ENCODE assay signal across 8 cellular contexts in genomic region chr3:120595788-120596115, GRCh38. TPM values are rescaled to one million over a fixed set of nuclear protein-coding genes. Genes with fewer than 3 reads are reported as not detected.
DNase-seq lines count a peak whose midpoint lies in the region; ATAC-seq, FAIRE-seq and TF ChIP-seq lines count a peak whose summit lies in the region.

No MANE protein-coding gene starts in this region.

- 0% methylated on average over 4 of the region's 4 CpGs for WGBS in HepG2 (ENCODE audit: low lambda C conversion rate)

- POLR2A ChIA-PET in HepG2 (lab: Yijun Ruan, JAX) = interaction anchor here (0.7 to 2.3 kb wide), 15 partner anchors 9 to 1097 kb away, joined by 3 to 11 read pairs (median 4); partner anchors contain the start of genes GTF2E1, HGD, LRRC58 and RABL3

- H3K27ac ChIP-seq in ascending aorta = peak overlapping the region; percentile 73 to 86
- H3K27ac ChIP-seq in HepG2 (ENCODE audit: extremely low read length, insufficient read depth, low read length) = no peak overlapping the region
- peak overlapping the region; percentile 52 to 78 for H3K27ac ChIP-seq in thoracic aorta

- FAIRE-seq in HepG2 (lab: Jason Lieb, UNC) = no peak

- peaks cover 6 to 28% of the 10 kb centered on the region in 2 donors for H3K4me1 ChIP-seq in ascending aorta
- peaks cover 37% of the 10 kb centered on the region for H3K4me1 ChIP-seq in HepG2 (ENCODE audit: insufficient read depth, low read length)
- peaks cover 13 to 31% of the 10 kb centered on the region in 2 donors for H3K4me1 ChIP-seq in thoracic aorta (ENCODE audit: control insufficient read depth in 1 of 2, low read depth in 2 of 2)

- in situ Hi-C loops in HepG2 (cut with HindIII; ENCODE audit: extremely low pct_ligation_motif_present, low pct_unique_long_range_greater_than_20kb) = no loop called here
- in situ Hi-C loops in G401 (cut with HindIII; ENCODE audit: low sequenced_read_pairs) = no loop called here

- H3K9me3 ChIP-seq in ascending aorta (no peaks in the 10 kb centered on the region), HepG2 (ENCODE audit: low read length) (no peaks in the 10 kb centered on the region), thoracic aorta (no peaks in the 10 kb centered on the region)

- H3K4me1 Mint-ChIP-seq in activated T-cell treated with anti-CD3 and anti-CD28 coated beads, Interleukin-2, amount 50 U/mL, for 24 hours (ENCODE audit: low read depth) = peaks cover 13% of the 10 kb centered on the region

- H3K4me3 Mint-ChIP-seq in activated T-cell treated with anti-CD3 and anti-CD28 coated beads, Interleukin-2, amount 50 U/mL, for 24 hours = peak overlapping the region; percentile 92

- peak overlapping the region; percentile 94 for H3K4me2 ChIP-seq in HepG2 (ENCODE audit: low read depth, low read length)

- TF ChIP-seq CTCF in ascending aorta (IDR thresholded peaks at IDR 0.05) (no peak), HepG2 (CRISPR knock-in tag; IDR thresholded peaks at IDR 0.05) (no peak), thoracic aorta (IDR thresholded peaks at IDR 0.05) (no peak)

- H3K9me3 Mint-ChIP-seq in activated T-cell treated with anti-CD3 and anti-CD28 coated beads, Interleukin-2, amount 50 U/mL, for 24 hours = no peaks in the 10 kb centered on the region

- no peaks in the 10 kb centered on the region for H3K27me3 Mint-ChIP-seq in activated T-cell treated with anti-CD3 and anti-CD28 coated beads, Interleukin-2, amount 50 U/mL, for 24 hours

- H3K36me3 Mint-ChIP-seq in activated T-cell treated with anti-CD3 and anti-CD28 coated beads, Interleukin-2, amount 50 U/mL, for 24 hours (ENCODE audit: low read depth) = peaks cover 13% of the 10 kb centered on the region

- peak overlapping the region; percentile 95 for H3K9ac ChIP-seq in HepG2 (ENCODE audit: insufficient read depth, low read depth, low read length)

- no TSS peak for BruUV-seq in HepG2 (replicated peaks; lab: Mats Ljungman, UMichigan)

- H2AFZ ChIP-seq in HepG2 (ENCODE audit: low read length) = peak overlapping the region; percentile 94

- TF ChIP-seq EP300 in HepG2 (IDR thresholded peaks at IDR 0.05; ENCODE audit: low read depth in 2 of 2, low read length in 2 of 2) (no peak), HepG2 (CRISPR knock-in tag; IDR thresholded peaks at IDR 0.05; ENCODE audit: borderline replicate concordance) (no peak)

- ATAC-seq in HepG2 (no peak), thoracic aorta (ENCODE audit: insufficient number of reproducible peaks, low FRiP score, low read depth) (no peak)

- H3K79me2 ChIP-seq in HepG2 (ENCODE audit: insufficient read depth, low read length) = peaks cover 27% of the 10 kb centered on the region

- no peak for TF ChIP-seq RAD21 in HepG2 (CRISPR knock-in tag; IDR thresholded peaks at IDR 0.05)

- H3K27ac Mint-ChIP-seq in activated T-cell treated with anti-CD3 and anti-CD28 coated beads, Interleukin-2, amount 50 U/mL, for 24 hours = peak overlapping the region; percentile 98

- intact Hi-C loops in ascending aorta (cut with DNase I) = loop anchor here (1.0 to 10.0 kb wide), 4 partner anchors 36 to 891 kb away; partner anchors contain the start of genes CFAP91, GTF2E1, LRRC58 and RABL3
- intact Hi-C loops in HepG2 (cut with micrococcal nuclease; ENCODE audit: unreplicated experiment) = no loop called here

- H3K27me3 ChIP-seq in ascending aorta (no peaks in the 10 kb centered on the region), HepG2 (ENCODE audit: control insufficient read depth in 1 of 2, insufficient read depth in 2 of 2, low read length in 2 of 2) (peaks cover 0 to 3% of the 10 kb centered on the region in 2 experiments; a peak in 1 of 5 replicates), thoracic aorta (replicated peaks; ENCODE audit: insufficient read depth) (no peaks in the 10 kb centered on the region)

- H3K4me3 ChIP-seq in ascending aorta = peak overlapping the region; percentile 68 to 87
- peak overlapping the region; percentile 49 to 97 (median 65) for H3K4me3 ChIP-seq in HepG2 (replicated peaks in 1 of 3; ENCODE audit: insufficient read depth in 1 of 3, low read depth in 2 of 3, low read length in 3 of 3)
- H3K4me3 ChIP-seq in thoracic aorta = peak overlapping the region; percentile 89

- CTCF ChIA-PET in HepG2 (lab: Yijun Ruan, JAX; ENCODE audit: low intra/inter-chr PET ratio, low total read pairs) = no interaction called here

- H4K20me1 ChIP-seq in HepG2 (ENCODE audit: insufficient read depth, low read length) = no peaks in the 10 kb centered on the region

- no peak for TF ChIP-seq POLR2A in HepG2 (IDR thresholded peaks at IDR 0.05; ENCODE audit: insufficient read depth in 1 of 2, low read depth in 2 of 2, low read length in 2 of 2)

- peaks cover 6 to 7% of the 10 kb centered on the region in 2 donors for H3K36me3 ChIP-seq in ascending aorta
- no peaks in the 10 kb centered on the region; a peak in 1 of 5 replicates for H3K36me3 ChIP-seq in HepG2 (replicated peaks in 1 of 2; ENCODE audit: control insufficient read depth in 1 of 2, insufficient read depth in 2 of 2, low read length in 2 of 2)
- H3K36me3 ChIP-seq in thoracic aorta = peaks cover 3% of the 10 kb centered on the region

- DNase-seq in activated T-cell treated with anti-CD3 and anti-CD28 coated beads, Interleukin-2, amount 50 U/mL, for 24 hours = no peak
- no peak for DNase-seq in activated T-cell treated with anti-CD3 and anti-CD28 coated beads, Interleukin-2, amount 50 U/mL, for 1 hour
- DNase-seq in ascending aorta (ENCODE audit: low spot score in 2 of 2) = no peak
- DNase-seq in HepG2 (ENCODE audit: low spot score) = no peak
- DNase-seq in thoracic aorta (ENCODE audit: low spot score) = no peak
- no peak for DNase-seq in G401 (ENCODE audit: low spot score)
- no peak for DNase-seq in T1000 (lab: John Stamatoyannopoulos, UW)
- no peak for DNase-seq in kidney tubule cell (ENCODE audit: low spot score)

TF ChIP-seq in HepG2, 621 proteins besides CTCF, POLR2A, EP300 and RAD21 (continues in another document):
- 0 out of 2 replicates have a peak, but pooled peaks have one; percentile 16 for TF ChIP-seq ADNP (CRISPR knock-in tag; IDR thresholded peaks at IDR 0.05)
- TF ChIP-seq ZNF775 (CRISPR knock-in tag; IDR thresholded peaks at IDR 0.05; ENCODE audit: borderline replicate concordance) = no peak
- no peak for TF ChIP-seq ZNF577 (CRISPR knock-in tag; IDR thresholded peaks at IDR 0.05; ENCODE audit: borderline replicate concordance, low read depth)
- TF ChIP-seq ZNF121 (CRISPR knock-in tag; IDR thresholded peaks at IDR 0.05) = no peak
- TF ChIP-seq HDAC2 (CRISPR knock-in tag; IDR thresholded peaks at IDR 0.05) = no peak
- TF ChIP-seq HMGXB3 (CRISPR knock-in tag; IDR thresholded peaks at IDR 0.05; ENCODE audit: borderline replicate concordance) = no peak

RNA-seq across cellular contexts. Expression of gene NDUFB4, which starts 0.4 kb away (rescaled TPM):
- total RNA-seq in ascending aorta = 37.0 TPM
- 115 and 117 TPM in 2 replicates for total RNA-seq in HepG2 (2016; rRNA removed; fragmentation: Illumina TruSeq; extraction: Trizol)
- 39.9 and 43.6 TPM in 2 replicates for total RNA-seq in HepG2 (2016; cell fraction: cytosol; rRNA removed; fragmentation: Illumina TruSeq; extraction: Trizol; ENCODE audit: low read depth)
- total RNA-seq in HepG2 (2016; cell fraction: insoluble cytoplasmic fraction; rRNA removed; fragmentation: Illumina TruSeq; extraction: Trizol) = 110 and 124 TPM in 2 replicates
- 33.6 and 35.8 TPM in 2 replicates for total RNA-seq in HepG2 (2016; cell fraction: membrane; rRNA removed; fragmentation: Illumina TruSeq; extraction: Trizol)
- 55.5 and 56.1 TPM in 2 replicates for total RNA-seq in HepG2 (2016; cell fraction: nucleus; rRNA removed; fragmentation: Illumina TruSeq; extraction: Trizol)
- polyA plus RNA-seq in HepG2 (2011; rRNA removed) = 114 and 116 TPM in 2 replicates
- polyA plus RNA-seq in HepG2 (2011; cell fraction: cytosol; rRNA removed) = 159 and 174 TPM in 2 replicates
- polyA plus RNA-seq in HepG2 (2011; cell fraction: nucleus; rRNA removed) = 62.2 and 63.2 TPM in 2 replicates
- 93.3 and 104 TPM in 2 replicates for polyA plus RNA-seq in HepG2 (2012)
- polyA plus RNA-seq in HepG2 (2016; cell fraction: cytosol; fragmentation: Illumina TruSeq; extraction: Trizol; ENCODE audit: low read depth) = 81.3 and 104 TPM in 2 replicates
- 235 and 273 TPM in 2 replicates for polyA plus RNA-seq in HepG2 (2016; cell fraction: insoluble cytoplasmic fraction; fragmentation: Illumina TruSeq; extraction: Trizol; ENCODE audit: low read depth)
- polyA plus RNA-seq in HepG2 (2016; cell fraction: membrane; fragmentation: Illumina TruSeq; extraction: Trizol; ENCODE audit: low read depth) = 63.4 and 67.0 TPM in 2 replicates
- 131 and 145 TPM in 2 replicates for polyA plus RNA-seq in HepG2 (2016; cell fraction: nucleus; fragmentation: Illumina TruSeq; extraction: Trizol; ENCODE audit: insufficient read depth, low read depth)
- 56.8 and 189 TPM in 2 replicates for polyA minus RNA-seq in HepG2 (2011; rRNA and poly(A)+ RNA removed; ENCODE audit: low replicate concordance)
- 65.4 and 78.7 TPM in 2 replicates for polyA minus RNA-seq in HepG2 (2011; cell fraction: cytosol; rRNA and poly(A)+ RNA removed)
- 34.8 and 40.0 TPM in 2 replicates for polyA minus RNA-seq in HepG2 (2011; cell fraction: nucleus; rRNA and poly(A)+ RNA removed)
- total RNA-seq in thoracic aorta = 10 to 100 TPM; 23.5 to 62.3 TPM
- total RNA-seq in G401 (2014; rRNA removed; shearing (Covaris generic)) = 127 and 148 TPM in 2 replicates
